1 cellular context compared by ENCODE assay signal in genomic region chr5:72600401-72600981, GRCh38.
TF ChIP-seq lines count a peak whose summit lies in the region.

No MANE protein-coding gene starts in this region.

TF ChIP-seq in GM23338, 12 proteins besides CTCF, POLR2A, EP300 and RAD21 (continued from another document):
- TF ChIP-seq ZNF462 (CRISPR knock-in tag; IDR thresholded peaks at IDR 0.05) (no peak), CREB1 (CRISPR knock-in tag; IDR thresholded peaks at IDR 0.05; ENCODE audit: low read depth) (no peak), ETS1 (IDR thresholded peaks at IDR 0.05) (no peak), ZNF114 (CRISPR knock-in tag; IDR thresholded peaks at IDR 0.05) (no peak)
